Comparison of ENCODE assay signal across 8 cellular contexts in the genomic region with DNA sequence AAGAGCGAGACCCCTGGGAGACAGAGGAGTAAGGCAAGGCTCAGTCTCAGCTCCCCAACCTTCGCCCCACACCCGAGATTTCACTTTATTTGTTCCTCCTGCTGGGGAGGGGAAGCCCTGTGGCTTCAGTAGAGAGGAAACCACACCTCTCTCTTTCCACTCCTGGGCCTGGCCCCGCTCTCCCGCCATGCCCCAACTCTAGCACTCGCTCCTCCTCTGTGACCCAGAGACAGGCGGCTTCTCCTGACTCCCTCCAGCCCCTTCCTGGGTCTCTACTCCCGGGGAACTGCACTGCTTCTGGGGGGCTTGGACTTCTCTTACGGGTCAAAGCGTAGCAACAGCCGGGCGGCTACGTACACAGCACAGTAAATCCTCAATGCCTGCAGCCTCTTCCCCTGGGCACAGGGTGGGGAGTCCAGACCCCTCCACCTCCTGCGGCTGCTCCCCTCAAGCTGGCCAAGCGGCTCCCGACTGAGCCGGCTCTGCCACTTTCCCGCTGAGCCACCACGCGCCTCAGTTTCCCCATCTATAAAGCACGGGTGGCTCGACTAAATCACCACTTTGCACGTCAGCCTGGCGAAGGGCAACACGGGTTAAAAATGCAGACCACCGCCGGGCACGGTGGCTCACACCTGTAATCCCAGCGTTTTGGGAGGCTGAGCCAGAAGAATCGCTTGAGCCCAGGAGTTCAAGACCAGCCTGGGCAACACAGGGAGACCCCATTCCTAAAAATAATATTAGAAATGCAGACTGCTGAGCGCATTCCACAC. TPM values are rescaled to one million over a fixed set of nuclear protein-coding genes. Genes with fewer than 3 reads are reported as not detected.
DNase-seq lines count a peak whose midpoint lies in the region; ATAC-seq and TF ChIP-seq lines count a peak whose summit lies in the region.

No MANE protein-coding gene starts in this region.

- H3K36me3 ChIP-seq in heart left ventricle (peaks cover 0 to 9% (median 0%) of the 10 kb centered on the region in 9 donors), mucosa of rectum (ENCODE audit: control insufficient read depth in 2 of 2, insufficient read depth in 2 of 2, low read length in 2 of 2) (no peaks in the 10 kb centered on the region), stomach smooth muscle (ENCODE audit: control insufficient read depth in 2 of 2, insufficient read depth in 2 of 2, low read length in 2 of 2) (no peaks in the 10 kb centered on the region)

- H3K27ac ChIP-seq in heart left ventricle (peak overlapping the region; percentile 44 to 94 (median 90)), VCaP (peak overlapping the region; percentile 94), caudate nucleus (ENCODE audit: low read depth, low read length) (peak overlapping the region; percentile 8), mucosa of rectum (ENCODE audit: low read depth in 2 of 2, low read length in 2 of 2) (peak overlapping the region; percentile 95 to 96), stomach smooth muscle (ENCODE audit: low read length) (no peak overlapping the region)

- TF ChIP-seq POLR2A in heart left ventricle (IDR thresholded peaks at IDR 0.05) = no peak

- H3K27me3 ChIP-seq in heart left ventricle (no peaks in the 10 kb centered on the region), mucosa of rectum (ENCODE audit: control insufficient read depth in 2 of 2, insufficient read depth in 2 of 2, low read length in 2 of 2) (no peaks in the 10 kb centered on the region), stomach smooth muscle (ENCODE audit: control insufficient read depth in 1 of 2, insufficient read depth in 2 of 2, low read length in 2 of 2) (no peaks in the 10 kb centered on the region)

- peak in 3 of 5 donors; percentile 31 to 51 (median 49) for DNase-seq in heart left ventricle
- no peak for DNase-seq in left cardiac atrium
- DNase-seq in caudate nucleus (lab: John Stamatoyannopoulos, UW) = no peak
- no peak for DNase-seq in NCI-H187 treated with DMSO at 0.1 percent for 48 hours (lab: John Stamatoyannopoulos, UW)

- H3K9me3 ChIP-seq in heart left ventricle (no peaks in the 10 kb centered on the region), mucosa of rectum (ENCODE audit: control insufficient read depth in 2 of 2, low read length in 2 of 2) (no peaks in the 10 kb centered on the region), stomach smooth muscle (ENCODE audit: control insufficient read depth in 2 of 2, low read length in 2 of 2) (no peaks in the 10 kb centered on the region)

- H3K4me1 ChIP-seq in heart left ventricle (peaks cover 22 to 75% (median 69%) of the 10 kb centered on the region in 12 donors), mucosa of rectum (ENCODE audit: control insufficient read depth in 2 of 2, insufficient read depth in 2 of 2, low read length in 2 of 2) (peaks cover 50 to 51% of the 10 kb centered on the region in 2 donors), stomach smooth muscle (ENCODE audit: control insufficient read depth, insufficient read depth, low read length) (peaks cover 59% of the 10 kb centered on the region)

- ATAC-seq in heart left ventricle (peak in 2 of 4 donors; percentile 6 to 44), left cardiac atrium (no peak), GM18907 (IDR thresholded peaks at IDR 0.05; ENCODE audit: unreplicated experiment) (no peak)

- peak overlapping the region; percentile 76 to 100 (median 96) for H3K4me3 ChIP-seq in heart left ventricle
- peak overlapping the region; percentile 79 to 82 for H3K4me3 ChIP-seq in mucosa of rectum (ENCODE audit: low read length in 2 of 2)
- H3K4me3 ChIP-seq in stomach smooth muscle (ENCODE audit: low read length in 2 of 2) = peak overlapping the region; percentile 69 to 81

- WGBS in heart left ventricle, 4 donors = 19 to 28% (median 23%) methylated on average over 25 to 31 of the region's 31 CpGs

- intact Hi-C loops in heart left ventricle (cut with DNase I) = loop anchor here in 2 of 10 donors (2.0 to 5.0 kb wide), 3 partner anchors 71 to 251 kb away; a partner anchor contains a TSS
- intact Hi-C loops in left cardiac atrium (cut with DNase I) = no loop called here

- H3K9ac ChIP-seq in mucosa of rectum (ENCODE audit: low read depth in 1 of 2, low read length in 2 of 2) = peak overlapping the region; percentile 95 to 96
- H3K9ac ChIP-seq in stomach smooth muscle (ENCODE audit: low read length in 2 of 2) = peak overlapping the region; percentile 75 to 80

- TF ChIP-seq CTCF in heart left ventricle (IDR thresholded peaks at IDR 0.05) (no peak), VCaP (conservative IDR thresholded peaks at IDR 0.05) (no peak)

RNA-seq across cellular contexts. Expression of a gene that starts 1.4 kb away (rescaled TPM):
- total RNA-seq in heart left ventricle = 100 to 1,000 TPM in 1 of 9 donors, 10 to 100 TPM in 8; 21.6 to 105 (median 29.4) TPM
- 10 to 100 TPM; 23.5 to 45.2 TPM for polyA plus RNA-seq in heart left ventricle
- 10 to 100 TPM; 19.2 to 35.9 TPM for total RNA-seq in left cardiac atrium

RNA-seq across cellular contexts. Expression of a gene that starts 14.6 kb away (rescaled TPM):
- total RNA-seq in heart left ventricle = 100 to 1,000 TPM in 4 of 9 donors, 10 to 100 TPM in 5; 41.7 to 347 (median 99.9) TPM
- 100 to 1,000 TPM; 131 to 376 TPM for polyA plus RNA-seq in heart left ventricle
- 100 to 1,000 TPM in 1 of 2 donors, 10 to 100 TPM in 1; 33.5 to 118 TPM for total RNA-seq in left cardiac atrium

RNA-seq across cellular contexts. Expression of a gene that starts 21.9 kb away (rescaled TPM):
- total RNA-seq in heart left ventricle (under 1 TPM in 3 of 9 donors, not detected in 6; 0.16 to 0.36 (median 0.20) TPM), left cardiac atrium (under 1 TPM in 1 of 2 donors, not detected in 1; 0.44 TPM)
- polyA plus RNA-seq in heart left ventricle = under 1 TPM; 0.07 to 0.11 TPM

RNA-seq across cellular contexts. Expression of a gene that starts 28.3 kb away (rescaled TPM):
- 10 to 100 TPM; 32.0 to 78.0 (median 41.5) TPM for total RNA-seq in heart left ventricle
- polyA plus RNA-seq in heart left ventricle = 10 to 100 TPM; 38.8 to 75.2 TPM
- 10 to 100 TPM; 33.7 to 43.6 TPM for total RNA-seq in left cardiac atrium

RNA-seq across cellular contexts. Expression of a gene that starts 33.6 kb away (rescaled TPM):
- total RNA-seq in heart left ventricle (not detected), left cardiac atrium (not detected)
- not detected for polyA plus RNA-seq in heart left ventricle

Comparison
In these comparisons a context has a peak if more than half of its experiments do, and no peak if none do; other contexts are left out.
1. DNase-seq: peak in heart left ventricle (3 of 5); none in left cardiac atrium (single experiment), caudate nucleus (0 of 61) and NCI-H187 treated with DMSO at 0.1 percent for 48 hours (single experiment).
2. Peak in every context shown above with its lines, with median percentiles within 50 percentile points of each other: H3K4me3 ChIP-seq.